ENCODE assay signal across 9 cellular contexts in the genomic region with DNA sequence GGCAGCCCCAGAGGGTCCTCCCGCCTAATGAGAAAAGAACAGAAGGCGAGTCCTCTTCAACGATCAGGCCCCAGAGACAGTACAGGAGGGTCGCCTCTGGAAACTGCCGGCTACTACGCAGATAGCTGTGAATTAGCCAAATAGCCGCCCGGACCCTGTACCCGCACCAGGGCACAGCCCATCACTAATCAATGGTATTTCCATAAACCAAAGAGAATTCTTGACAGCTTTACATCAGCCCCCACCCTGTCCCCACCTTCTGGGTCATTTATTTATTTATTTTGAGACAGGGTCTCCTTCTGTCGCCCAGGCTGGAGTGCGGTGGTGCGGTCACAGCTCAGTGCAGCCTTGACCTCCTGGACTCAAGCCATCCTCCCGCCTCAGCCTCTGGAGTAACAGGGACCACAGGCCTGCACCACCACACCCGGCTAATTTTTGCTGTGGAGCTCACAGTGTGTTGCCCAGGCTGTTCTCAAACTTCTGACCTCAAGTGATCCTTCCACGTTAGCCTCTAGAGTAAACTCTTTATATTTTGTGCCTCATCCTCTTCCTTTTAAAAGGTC. TPM values are rescaled to one million over a fixed set of nuclear protein-coding genes. Genes with fewer than 3 reads are reported as not detected.
DNase-seq lines count a peak whose midpoint lies in the region; ATAC-seq, FAIRE-seq and TF ChIP-seq lines count a peak whose summit lies in the region.
"Had no signal": no experiment of that assay in that cellular context is flagged by ENCODE, and none has a peak within 500 bp of the region (broad histone marks: within the 10 kb centered on the region; RNA-seq: fewer than 3 reads in every experiment).

No MANE protein-coding gene starts in this region.

- H3K36me3 Mint-ChIP-seq in CD14-positive monocyte = peaks cover 4 to 8% of the 10 kb centered on the region in 2 donors

- H2AFZ ChIP-seq in MM.1S (ENCODE audit: low read length) = peak overlapping the region; percentile 71
- no peak overlapping the region for H2AFZ ChIP-seq in H1 (ENCODE audit: low read length)
- H2AFZ ChIP-seq in neuronal stem cell (ENCODE audit: low read length) = peak overlapping the region; percentile 97

- H3K9me3 ChIP-seq in MM.1S (replicated peaks; ENCODE audit: insufficient read depth, low read length) (no peaks in the 10 kb centered on the region), H1 (ENCODE audit: insufficient read depth in 2 of 2, low read depth in 1 of 2, low read length in 1 of 2) (peaks cover 5 to 8% of the 10 kb centered on the region in 2 experiments; a peak in 2 of 4 replicates), neuronal stem cell (replicated peaks in 1 of 2; ENCODE audit: control insufficient read depth in 2 of 2, insufficient read depth in 1 of 2, low read depth in 1 of 2, low read length in 2 of 2) (peaks cover 0 to 3% of the 10 kb centered on the region in 2 donors)

- H2AK5ac ChIP-seq in H1 (ENCODE audit: low read depth, low read length) (no peak overlapping the region), neuronal stem cell (ENCODE audit: low read depth, low read length) (peak overlapping the region; percentile 91)

- WGBS in H1 (ENCODE audit: extremely low coverage in 1 of 2, insufficient coverage in 1 of 2, insufficient read length in 1 of 2, insufficient replicate concordance in 2 of 2, low coverage in 1 of 2, low lambda C conversion rate in 2 of 2, missing lambda C conversion rate in 1 of 2), 2 experiments = 77% methylated on average over 15 of the region's 15 CpGs; no CpG with 5 or more reads in 1 of the 2 experiments
- WGBS in neuronal stem cell (ENCODE audit: extremely low coverage in 2 of 2, insufficient read length in 2 of 2, insufficient replicate concordance in 1 of 2), 2 donors = no CpG with 5 or more reads among the region's 15 CpGs

- H4K5ac ChIP-seq in H1 (ENCODE audit: insufficient read length, low read depth, low read length) = no peak overlapping the region

- no peaks in the 10 kb centered on the region for H4K20me1 ChIP-seq in MM.1S (ENCODE audit: insufficient read depth, low read length)
- H4K20me1 ChIP-seq in H1 (replicated peaks in 1 of 2; ENCODE audit: control insufficient read depth in 1 of 2, insufficient read depth in 2 of 2, low read length in 2 of 2) = peaks cover 4 to 5% of the 10 kb centered on the region in 2 experiments

- H4K8ac ChIP-seq in H1 (ENCODE audit: extremely low read depth, insufficient read depth, low read length) (peak overlapping the region; percentile 94), neuronal stem cell (ENCODE audit: low read depth, low read length) (no peak overlapping the region)

- ATAC-seq in GM18505 (IDR thresholded peaks at IDR 0.05; ENCODE audit: unreplicated experiment) (no peak), HG02970 (IDR thresholded peaks at IDR 0.05; ENCODE audit: low FRiP score, unreplicated experiment) (no peak)

- TF ChIP-seq POLR2A in H1 (IDR thresholded peaks at IDR 0.05; ENCODE audit: control extremely low read depth in 1 of 2, low read depth in 2 of 2, low read length in 2 of 2) (no peak), GM18505 (IDR thresholded peaks at IDR 0.05; ENCODE audit: borderline replicate concordance, extremely low read depth, insufficient read depth, insufficient read length) (no peak)

- intact Hi-C loops in CD14-positive monocyte (cut with micrococcal nuclease) = loop anchor here in 1 of 2 donors (10.0 kb wide), 2 partner anchors 139 to 299 kb away; partner anchors contain the start of genes CRAMP1, EME2, IFT140 and MRPS34

- H3K36me3 ChIP-seq in MM.1S (replicated peaks; ENCODE audit: insufficient read depth, low read length) (no peaks in the 10 kb centered on the region), H1 (ENCODE audit: control insufficient read depth in 2 of 4, insufficient read depth in 4 of 4, low read length in 3 of 4) (no peaks in the 10 kb centered on the region), neuronal stem cell (replicated peaks in 1 of 2; ENCODE audit: control insufficient read depth in 2 of 2, insufficient read depth in 2 of 2, low read length in 2 of 2) (no peaks in the 10 kb centered on the region)

- no peak overlapping the region for H3K4ac ChIP-seq in H1 (replicated peaks; ENCODE audit: insufficient read length, low read depth, low read length)
- H3K4ac ChIP-seq in neuronal stem cell (ENCODE audit: low read length) = no peak overlapping the region

- peak overlapping the region; percentile 71 for H3K4me3 ChIP-seq in MM.1S (ENCODE audit: low read length)
- peak overlapping the region; percentile 48 to 72 (median 60) for H3K4me3 ChIP-seq in H1 (ENCODE audit: extremely low read depth in 1 of 4, insufficient read depth in 2 of 4, low read depth in 3 of 4, low read length in 4 of 4)
- peak overlapping the region; percentile 92 to 99 for H3K4me3 ChIP-seq in neuronal stem cell (ENCODE audit: low read length in 2 of 2)

- no peak overlapping the region for H2BK15ac ChIP-seq in H1 (ENCODE audit: low read length)
- no peak overlapping the region for H2BK15ac ChIP-seq in neuronal stem cell (ENCODE audit: low read length)

- peaks cover 30% of the 10 kb centered on the region for H3K79me2 ChIP-seq in MM.1S (ENCODE audit: low read length)
- H3K79me2 ChIP-seq in H1 (ENCODE audit: control insufficient read depth in 1 of 2, insufficient read depth in 2 of 2, low read length in 2 of 2) = peaks cover 4 to 34% of the 10 kb centered on the region in 2 experiments

- no peak overlapping the region for H2BK20ac ChIP-seq in H1 (ENCODE audit: low read length)

- H4K91ac ChIP-seq in H1 (replicated peaks; ENCODE audit: insufficient read length, low read length) (no peak overlapping the region), neuronal stem cell (ENCODE audit: low read depth, low read length, poor library complexity) (no peak overlapping the region)

- H3F3A ChIP-seq in MM.1S (ENCODE audit: insufficient read depth, low read length) = no peaks in the 10 kb centered on the region

- H3K4me1 ChIP-seq in MM.1S (ENCODE audit: low read length) = no peaks in the 10 kb centered on the region
- peaks cover 0 to 7% (median under 1%) of the 10 kb centered on the region in 4 experiments; a peak in 3 of 7 replicates for H3K4me1 ChIP-seq in H1 (replicated peaks in 1 of 4; ENCODE audit: control insufficient read depth in 3 of 4, insufficient read depth in 4 of 4, low read length in 3 of 4)
- peaks cover 4 to 12% of the 10 kb centered on the region in 2 donors for H3K4me1 ChIP-seq in neuronal stem cell (ENCODE audit: control insufficient read depth in 2 of 2, insufficient read depth in 1 of 2, low read depth in 1 of 2, low read length in 2 of 2)

- no peak for TF ChIP-seq RAD21 in H1 (IDR thresholded peaks at IDR 0.05 in 1 of 2, conservative IDR thresholded peaks at IDR 0.05 in 1 of 2; ENCODE audit: low read depth in 2 of 2, low read length in 2 of 2)

- H3K18ac ChIP-seq in H1 (ENCODE audit: extremely low read depth, low read length) (no peak overlapping the region), neuronal stem cell (ENCODE audit: low read length) (peak overlapping the region; percentile 97)

- H3K23ac ChIP-seq in H1 (ENCODE audit: insufficient read length) (no peak overlapping the region), neuronal stem cell (ENCODE audit: low read depth, low read length, poor library complexity) (peak overlapping the region; percentile 93)

- DNase-seq in CD14-positive monocyte (ENCODE audit: low spot score) (no peak), MM.1S (no peak), H1 (ENCODE audit: low read depth in 1 of 2, low spot score in 2 of 2) (no peak), neuronal stem cell (ENCODE audit: low spot score) (no peak), NCI-H2196 (lab: John Stamatoyannopoulos, UW; ENCODE audit: unreplicated experiment) (no peak), occipital lobe (lab: John Stamatoyannopoulos, UW) (no peak)

- peak overlapping the region; percentile 87 for H3K9ac ChIP-seq in MM.1S (ENCODE audit: low read length)
- peak overlapping the region in 1 of 4 experiments; percentile 81; a peak in 3 of 7 replicates for H3K9ac ChIP-seq in H1 (replicated peaks in 1 of 4; ENCODE audit: extremely low read depth in 1 of 4, low read depth in 3 of 4, low read length in 3 of 4)
- peak overlapping the region; percentile 95 for H3K9ac ChIP-seq in neuronal stem cell (ENCODE audit: low read depth, low read length, poor library complexity)

- TF ChIP-seq CTCF in CD14-positive monocyte (IDR thresholded peaks at IDR 0.05) (no peak), MM.1S (IDR thresholded peaks at IDR 0.05; ENCODE audit: low read length) (no peak), H1 (IDR thresholded peaks at IDR 0.05; ENCODE audit: control extremely low read depth in 1 of 3, insufficient read depth in 1 of 3, low read depth in 1 of 3, low read length in 3 of 3) (no peak)

- H2BK120ac ChIP-seq in H1 (replicated peaks; ENCODE audit: low read depth, low read length) = no peak overlapping the region
- no peak overlapping the region for H2BK120ac ChIP-seq in neuronal stem cell (ENCODE audit: low read depth, low read length)

- no peaks in the 10 kb centered on the region for H3K9me2 ChIP-seq in MM.1S (replicated peaks; ENCODE audit: insufficient read depth, low read length)

- CTCF ChIA-PET in H1 (lab: Charles Lee; ENCODE audit: partially characterized antibody) = interaction anchor here (0.7 kb wide), 1 partner anchor 93 kb away, joined by 4 read pairs; no protein-coding TSS in a partner anchor

- peaks cover 0 to 4% (median 0%) of the 10 kb centered on the region in 3 donors for H3K27me3 Mint-ChIP-seq in CD14-positive monocyte (ENCODE audit: low read depth in 3 of 3)

- H3K79me1 ChIP-seq in H1 (ENCODE audit: low read depth, low read length) = peaks cover 15% of the 10 kb centered on the region
- H3K79me1 ChIP-seq in neuronal stem cell (ENCODE audit: low read depth, low read length) = peaks cover 15% of the 10 kb centered on the region

- H3K56ac ChIP-seq in H1 (replicated peaks; ENCODE audit: insufficient read length, low read depth, low read length) = no peak overlapping the region

- H2BK5ac ChIP-seq in H1 (ENCODE audit: low read depth, low read length) (no peak overlapping the region), neuronal stem cell (ENCODE audit: low read length) (no peak overlapping the region)

- H3K4me2 ChIP-seq in MM.1S (ENCODE audit: low read depth, low read length) (peak overlapping the region; percentile 91), H1 (ENCODE audit: insufficient read depth in 1 of 2, low read depth in 2 of 2, low read length in 2 of 2) (peak overlapping the region; percentile 90 to 97), neuronal stem cell (ENCODE audit: insufficient read depth, low read length, poor library complexity, severe bottlenecking) (peak overlapping the region; percentile 75)

- H2BK12ac ChIP-seq in H1 (ENCODE audit: low read depth, low read length) (no peak overlapping the region), neuronal stem cell (ENCODE audit: low read length) (no peak overlapping the region)

- peaks cover 45% of the 10 kb centered on the region for H3K4me1 Mint-ChIP-seq in CD14-positive monocyte

- peaks cover 8% of the 10 kb centered on the region for H3K23me2 ChIP-seq in H1 (ENCODE audit: low read depth, low read length)

- H3K27me3 ChIP-seq in MM.1S (replicated peaks; ENCODE audit: insufficient read depth, low read length) (peaks cover 3% of the 10 kb centered on the region; the same call in 1 of the 2 replicates), H1 (replicated peaks in 1 of 4; ENCODE audit: control insufficient read depth in 3 of 4, extremely low read depth in 1 of 4, insufficient read depth in 3 of 4, low read length in 3 of 4) (peaks cover 0 to 5% (median 0%) of the 10 kb centered on the region in 4 experiments; a peak in 2 of 7 replicates), neuronal stem cell (ENCODE audit: control insufficient read depth in 3 of 3, insufficient read depth in 3 of 3, low read depth in 1 of 3, low read length in 3 of 3) (no peaks in the 10 kb centered on the region)

- H3K9me3 Mint-ChIP-seq in CD14-positive monocyte = peaks cover 0 to 7% (median 4%) of the 10 kb centered on the region in 7 donors

- POLR2A ChIA-PET in H1 (lab: Charles Lee; ENCODE audit: partially characterized antibody) = interaction anchor here (0.8 to 3.0 kb wide), 4 partner anchors 8 to 49 kb away, joined by 3 to 8 read pairs (median 4); no protein-coding TSS in a partner anchor

- H3K4me3 Mint-ChIP-seq in CD14-positive monocyte = peak overlapping the region; percentile 74 to 91

- no peak for TF ChIP-seq EP300 in H1 (IDR thresholded peaks at IDR 0.05; ENCODE audit: borderline replicate concordance in 1 of 2, low read depth in 2 of 2, low read length in 2 of 2)

- H3K27ac ChIP-seq in MM.1S (ENCODE audit: low read length) = peak overlapping the region; percentile 16; the same call in 1 of the 2 replicates
- H3K27ac ChIP-seq in H1 (ENCODE audit: low read depth, low read length) = no peak overlapping the region
- no peak overlapping the region for H3K27ac ChIP-seq in neuronal stem cell (replicated peaks; ENCODE audit: low read length)

- H3K14ac ChIP-seq in H1 (ENCODE audit: insufficient read length) (no peak overlapping the region), neuronal stem cell (ENCODE audit: low read length) (no peak overlapping the region)

- H3K27ac Mint-ChIP-seq in CD14-positive monocyte = peak overlapping the region; percentile 81 to 93 (median 89)

- FAIRE-seq in H1 (lab: Jason Lieb, UNC) = no peak

RNA-seq across cellular contexts. Expression of gene CLCN7, which starts 0.8 kb away (rescaled TPM):
- 10 to 100 TPM; 37.4 to 56.5 TPM for polyA plus RNA-seq in CD14-positive monocyte
- 76.5 and 81.5 TPM in 2 replicates for total RNA-seq in H1 (2021; fragmentation: NEBNext Ultra II Directional; extraction: Animal tissue kit (Norgen Biotek cat#: 25700))
- polyA plus RNA-seq in H1 (2011; rRNA removed) = 38.6 and 79.6 TPM in 2 replicates
- polyA plus RNA-seq in H1 (2011; cell fraction: cytosol; rRNA removed) = 41.1 TPM
- polyA plus RNA-seq in H1 (2011; cell fraction: nucleus; rRNA removed) = 372 TPM
- 64.4 to 95.0 TPM (median 79.5 TPM) in 4 replicates for polyA plus RNA-seq in H1 (2012, experiment 1 of 2)
- 57.4 TPM for polyA plus RNA-seq in H1 (2012, experiment 2 of 2)
- 61.1 TPM for polyA plus RNA-seq in H1 (2013, experiment 1 of 2)
- polyA plus RNA-seq in H1 (2013, experiment 2 of 2) = 57.1 TPM
- polyA minus RNA-seq in H1 (2011; rRNA and poly(A)+ RNA removed) = 30.3 and 38.3 TPM in 2 replicates
- polyA minus RNA-seq in H1 (2011; cell fraction: cytosol; rRNA and poly(A)+ RNA removed) = 33.2 TPM
- 76.7 TPM for polyA minus RNA-seq in H1 (2011; cell fraction: nucleus; rRNA and poly(A)+ RNA removed)
- 32.7 TPM for polyA plus RNA-seq in neuronal stem cell (2013, experiment 1 of 2)
- 28.0 TPM for polyA plus RNA-seq in neuronal stem cell (2013, experiment 2 of 2)
- 29.2 TPM for total RNA-seq in occipital lobe

RNA-seq across cellular contexts. Expression of gene PTX4, which starts 13.1 kb away (rescaled TPM):
- polyA plus RNA-seq in CD14-positive monocyte = not detected
- total RNA-seq in H1 (2021; fragmentation: NEBNext Ultra II Directional; extraction: Animal tissue kit (Norgen Biotek cat#: 25700)) = not detected in 2 replicates
- polyA plus RNA-seq in H1 (2011; rRNA removed) = not detected in 2 replicates
- polyA plus RNA-seq in H1 (2011; cell fraction: cytosol; rRNA removed) = 0.10 TPM
- 0.10 TPM for polyA plus RNA-seq in H1 (2011; cell fraction: nucleus; rRNA removed)
- polyA plus RNA-seq in H1 (2012, experiment 1 of 2) = not detected in 4 replicates
- not detected for polyA plus RNA-seq in H1 (2012, experiment 2 of 2)
- 0.14 TPM for polyA plus RNA-seq in H1 (2013, experiment 1 of 2)
- 0.04 TPM for polyA plus RNA-seq in H1 (2013, experiment 2 of 2)
- 0.13 TPM in 1 of 2 replicates, not detected in the other for polyA minus RNA-seq in H1 (2011; rRNA and poly(A)+ RNA removed)
- not detected for polyA minus RNA-seq in H1 (2011; cell fraction: cytosol; rRNA and poly(A)+ RNA removed)
- not detected for polyA minus RNA-seq in H1 (2011; cell fraction: nucleus; rRNA and poly(A)+ RNA removed)
- polyA plus RNA-seq in neuronal stem cell (2013, experiment 1 of 2) = not detected
- not detected for polyA plus RNA-seq in neuronal stem cell (2013, experiment 2 of 2)
- total RNA-seq in occipital lobe = not detected
- total RNA-seq: subcutaneous adipose tissue had no signal

RNA-seq across cellular contexts. Expression of gene TELO2, which starts 17.5 kb away (rescaled TPM):
- 10 to 100 TPM in 1 of 2 donors, 1 to 10 TPM in 1; 7.3 to 11.4 TPM for polyA plus RNA-seq in CD14-positive monocyte
- 64.8 and 66.4 TPM in 2 replicates for total RNA-seq in H1 (2021; fragmentation: NEBNext Ultra II Directional; extraction: Animal tissue kit (Norgen Biotek cat#: 25700))
- 39.3 and 72.9 TPM in 2 replicates for polyA plus RNA-seq in H1 (2011; rRNA removed)
- polyA plus RNA-seq in H1 (2011; cell fraction: cytosol; rRNA removed) = 61.2 TPM
- polyA plus RNA-seq in H1 (2011; cell fraction: nucleus; rRNA removed) = 382 TPM
- 39.6 to 74.2 TPM (median 66.1 TPM) in 4 replicates for polyA plus RNA-seq in H1 (2012, experiment 1 of 2)
- 42.5 TPM for polyA plus RNA-seq in H1 (2012, experiment 2 of 2)
- 37.6 TPM for polyA plus RNA-seq in H1 (2013, experiment 1 of 2)
- polyA plus RNA-seq in H1 (2013, experiment 2 of 2) = 33.1 TPM
- polyA minus RNA-seq in H1 (2011; rRNA and poly(A)+ RNA removed) = 12.1 and 13.9 TPM in 2 replicates
- polyA minus RNA-seq in H1 (2011; cell fraction: cytosol; rRNA and poly(A)+ RNA removed) = 34.6 TPM
- polyA minus RNA-seq in H1 (2011; cell fraction: nucleus; rRNA and poly(A)+ RNA removed) = 65.3 TPM
- 17.1 TPM for polyA plus RNA-seq in neuronal stem cell (2013, experiment 1 of 2)
- polyA plus RNA-seq in neuronal stem cell (2013, experiment 2 of 2) = 16.7 TPM
- total RNA-seq in occipital lobe = 11.7 TPM

RNA-seq across cellular contexts. Expression of gene CCDC154, which starts 31.3 kb away (rescaled TPM):
- polyA plus RNA-seq in CD14-positive monocyte = not detected
- total RNA-seq in H1 (2021; fragmentation: NEBNext Ultra II Directional; extraction: Animal tissue kit (Norgen Biotek cat#: 25700)) = 0.88 and 1.3 TPM in 2 replicates
- 0.15 and 0.58 TPM in 2 replicates for polyA plus RNA-seq in H1 (2011; rRNA removed)
- 0.56 TPM for polyA plus RNA-seq in H1 (2011; cell fraction: cytosol; rRNA removed)
- 2.4 TPM for polyA plus RNA-seq in H1 (2011; cell fraction: nucleus; rRNA removed)
- 0.43 to 1.3 TPM (median 0.79 TPM) in 4 replicates for polyA plus RNA-seq in H1 (2012, experiment 1 of 2)
- polyA plus RNA-seq in H1 (2012, experiment 2 of 2) = 0.05 TPM
- polyA plus RNA-seq in H1 (2013, experiment 1 of 2) = 0.16 TPM
- polyA plus RNA-seq in H1 (2013, experiment 2 of 2) = 0.13 TPM
- polyA minus RNA-seq in H1 (2011; rRNA and poly(A)+ RNA removed) = not detected in 2 replicates
- not detected for polyA minus RNA-seq in H1 (2011; cell fraction: cytosol; rRNA and poly(A)+ RNA removed)
- not detected for polyA minus RNA-seq in H1 (2011; cell fraction: nucleus; rRNA and poly(A)+ RNA removed)
- 0.86 TPM for polyA plus RNA-seq in neuronal stem cell (2013, experiment 1 of 2)
- 1.2 TPM for polyA plus RNA-seq in neuronal stem cell (2013, experiment 2 of 2)
- total RNA-seq in occipital lobe = 0.16 TPM

RNA-seq across cellular contexts. Expression of gene PERCC1, which starts 44.8 kb away (rescaled TPM):
- polyA plus RNA-seq in CD14-positive monocyte = not detected
- total RNA-seq in H1 (2021; fragmentation: NEBNext Ultra II Directional; extraction: Animal tissue kit (Norgen Biotek cat#: 25700)) = not detected in 2 replicates
- polyA plus RNA-seq in H1 (2011; rRNA removed) = not detected in 2 replicates
- not detected for polyA plus RNA-seq in H1 (2011; cell fraction: cytosol; rRNA removed)
- not detected for polyA plus RNA-seq in H1 (2011; cell fraction: nucleus; rRNA removed)
- polyA plus RNA-seq in H1 (2012, experiment 1 of 2) = not detected in 4 replicates
- not detected for polyA plus RNA-seq in H1 (2012, experiment 2 of 2)
- polyA plus RNA-seq in H1 (2013, experiment 1 of 2) = not detected
- polyA plus RNA-seq in H1 (2013, experiment 2 of 2) = not detected
- polyA minus RNA-seq in H1 (2011; rRNA and poly(A)+ RNA removed) = not detected in 2 replicates
- polyA minus RNA-seq in H1 (2011; cell fraction: cytosol; rRNA and poly(A)+ RNA removed) = not detected
- not detected for polyA minus RNA-seq in H1 (2011; cell fraction: nucleus; rRNA and poly(A)+ RNA removed)
- not detected for polyA plus RNA-seq in neuronal stem cell (2013, experiment 1 of 2)
- not detected for polyA plus RNA-seq in neuronal stem cell (2013, experiment 2 of 2)
- not detected for total RNA-seq in occipital lobe
- total RNA-seq: subcutaneous adipose tissue had no signal
